ENCODE assay signal across 26 cellular contexts in the genomic region with DNA sequence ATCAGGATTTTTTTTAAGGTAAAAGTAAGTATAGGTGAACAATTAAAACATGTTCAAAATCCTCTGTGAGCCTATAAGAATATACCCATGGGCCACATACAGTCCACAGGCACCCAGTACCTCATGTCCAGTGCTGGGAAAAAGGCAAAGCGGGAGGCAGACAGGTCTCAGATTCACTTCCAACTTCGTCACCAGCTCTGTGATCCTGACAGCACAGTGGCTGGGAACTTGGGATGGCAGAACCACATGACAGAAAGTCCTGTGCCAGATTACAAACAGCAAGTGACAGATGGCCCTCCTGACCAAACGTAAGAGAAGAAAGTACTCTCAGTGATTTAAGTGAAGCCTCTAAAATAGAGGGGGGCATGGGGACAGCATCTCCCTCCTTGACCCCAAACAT. TPM values are rescaled to one million over a fixed set of nuclear protein-coding genes. Genes with fewer than 3 reads are reported as not detected.
"Had no signal": no experiment of that assay in that cellular context is flagged by ENCODE, and none has a peak within 500 bp of the region (broad histone marks: within the 10 kb centered on the region; RNA-seq: fewer than 3 reads in every experiment).

No MANE protein-coding gene starts in this region.

- H3K9me3 Mint-ChIP-seq: endodermal cell; natural killer cell treated with Interleukin-12 subunit alpha and Interleukin-12 subunit beta and Interleukin-15 and Interleukin-18, amount 100 ng/mL, for 72 hours; stimulated activated effector memory CD8-positive, alpha-beta T cell treated with anti-CD3 and anti-CD28 coated beads, Interleukin-12 subunit alpha, Interleukin-12 subunit beta, amount 100 ng/mL, for 72 hours; stimulated activated naive CD8-positive, alpha-beta T cell treated with anti-CD3 and anti-CD28 coated beads, Interleukin-15, Interleukin-2, amounts not matched to agents 100 ng/mL and 50 ng/mL, for 24 hours; T-helper 2 cell treated with Interferon-gamma antibody and Interleukin-4, amounts not matched to agents 5 μg/mL and 100 μg/mL, for 36 hours had no signal

- H3K4me1 ChIP-seq: lower lobe of right lung had no signal

- H3K36me3 Mint-ChIP-seq: activated naive CD8-positive, alpha-beta T cell; natural killer cell treated with Interleukin-12 subunit alpha and Interleukin-12 subunit beta and Interleukin-15 and Interleukin-18, amount 100 ng/mL, for 72 hours; stimulated activated effector memory CD8-positive, alpha-beta T cell treated with anti-CD3 and anti-CD28 coated beads, Interleukin-12 subunit alpha, Interleukin-12 subunit beta, amount 100 ng/mL, for 72 hours had no signal

- H3K9me3 ChIP-seq: heart right ventricle, lower lobe of right lung, thoracic aorta had no signal

- DNase-seq: activated CD4-positive, alpha-beta T cell treated with anti-CD3 and anti-CD28 coated beads for 36 hours; activated CD4-positive, alpha-beta T cell treated with anti-CD3 and anti-CD28 coated beads, Interleukin-2, amount 50 U/mL, for 48 hours; activated CD4-positive, CD25-positive, alpha-beta regulatory T cell; activated CD8-positive, alpha-beta memory T cell treated with anti-CD3 and anti-CD28 coated beads for 24 hours; activated effector memory CD4-positive, alpha-beta T cell treated with Interleukin-2 at 50 U/mL for 16 hours; activated naive CD4-positive, alpha-beta T cell treated with Interleukin-2 at 50 U/mL for 16 hours; endodermal cell; foreskin fibroblast; heart right ventricle; kidney glomerular epithelial cell; lower lobe of right lung; mesendoderm; posterior cingulate gyrus; stimulated activated CD4-positive, alpha-beta T cell treated with anti-CD3 and anti-CD28 coated beads, Interleukin-4, amount 100 ng/mL, for 24 hours; trophoblast cell had no signal

- ATAC-seq: activated CD4-positive, alpha-beta T cell treated with anti-CD3 and anti-CD28 coated beads for 36 hours; esophagus mucosa; left lobe of liver; lower lobe of right lung; natural killer cell treated with Interleukin-12 subunit alpha and Interleukin-12 subunit beta and Interleukin-15 and Interleukin-18, amount 100 ng/mL, for 72 hours; sciatic nerve; stimulated activated effector memory CD8-positive, alpha-beta T cell treated with anti-CD3 and anti-CD28 coated beads, Interleukin-12 subunit alpha, Interleukin-12 subunit beta, amount 100 ng/mL, for 72 hours had no signal

- H3K36me3 ChIP-seq: heart right ventricle, lower lobe of right lung, thoracic aorta had no signal

- H3K27ac ChIP-seq: heart right ventricle, lower lobe of right lung, skin epidermis, thoracic aorta had no signal

- H3K4me3 ChIP-seq: heart right ventricle, lower lobe of right lung, skin epidermis, thoracic aorta had no signal

- H3K27ac Mint-ChIP-seq: activated CD4-positive, alpha-beta T cell treated with anti-CD3 and anti-CD28 coated beads for 36 hours; activated naive CD8-positive, alpha-beta T cell; endodermal cell; natural killer cell treated with Interleukin-12 subunit alpha and Interleukin-12 subunit beta and Interleukin-15 and Interleukin-18, amount 100 ng/mL, for 72 hours; stimulated activated effector memory CD8-positive, alpha-beta T cell treated with anti-CD3 and anti-CD28 coated beads, Interleukin-12 subunit alpha, Interleukin-12 subunit beta, amount 100 ng/mL, for 72 hours; stimulated activated naive CD8-positive, alpha-beta T cell treated with anti-CD3 and anti-CD28 coated beads, Interleukin-15, Interleukin-2, amounts not matched to agents 100 ng/mL and 50 ng/mL, for 24 hours; T-helper 2 cell treated with Interferon-gamma antibody and Interleukin-4, amounts not matched to agents 5 μg/mL and 100 μg/mL, for 36 hours had no signal

- H3K4me3 Mint-ChIP-seq: activated CD4-positive, alpha-beta T cell treated with anti-CD3 and anti-CD28 coated beads for 36 hours; activated naive CD8-positive, alpha-beta T cell; endodermal cell; natural killer cell treated with Interleukin-12 subunit alpha and Interleukin-12 subunit beta and Interleukin-15 and Interleukin-18, amount 100 ng/mL, for 72 hours; stimulated activated effector memory CD8-positive, alpha-beta T cell treated with anti-CD3 and anti-CD28 coated beads, Interleukin-12 subunit alpha, Interleukin-12 subunit beta, amount 100 ng/mL, for 72 hours; stimulated activated naive CD8-positive, alpha-beta T cell treated with anti-CD3 and anti-CD28 coated beads, Interleukin-15, Interleukin-2, amounts not matched to agents 100 ng/mL and 50 ng/mL, for 24 hours; T-helper 2 cell treated with Interferon-gamma antibody and Interleukin-4, amounts not matched to agents 5 μg/mL and 100 μg/mL, for 36 hours had no signal

- FAIRE-seq: urothelium cell line had no signal

RNA-seq across cellular contexts. Expression of a gene that starts 5.8 kb away (rescaled TPM):
- total RNA-seq: activated CD4-positive, alpha-beta T cell treated with anti-CD3 and anti-CD28 coated beads for 36 hours; esophagus mucosa had no signal
